8 cellular contexts compared by ENCODE assay signal in genomic region chrX:108439961-108440696, GRCh38. TPM values are rescaled to one million over a fixed set of nuclear protein-coding genes. Genes with fewer than 3 reads are reported as not detected.
DNase-seq lines count a peak whose midpoint lies in the region; FAIRE-seq and TF ChIP-seq lines count a peak whose summit lies in the region.

No MANE protein-coding gene starts in this region.

- DNase-seq in GM03348 (ENCODE audit: low spot score) = peak; percentile 23
- peak in 1 of 2 experiments; percentile 37 for DNase-seq in SJSA1 (ENCODE audit: low read depth in 1 of 2, low spot score in 2 of 2)
- peak; percentile 12 to 48 for DNase-seq in foreskin fibroblast
- DNase-seq in posterior vena cava (ENCODE audit: low spot score) = peak; percentile 68
- DNase-seq in DMS114 treated with DMSO at 0.1 percent for 48 hours (lab: John Stamatoyannopoulos, UW; ENCODE audit: unreplicated experiment) = no peak
- no peak for DNase-seq in RCC 7860 (ENCODE audit: low spot score)
- DNase-seq in DMS79 treated with DMSO at 0.1 percent for 48 hours (lab: John Stamatoyannopoulos, UW) = no peak
- DNase-seq in stimulated activated CD4-positive, alpha-beta T cell treated with anti-CD3 and anti-CD28 coated beads, Interleukin-4, amount 100 ng/mL, for 1 hour = no peak

- H3K4me3 ChIP-seq in SJSA1 (peak overlapping the region; percentile 45), foreskin fibroblast (ENCODE audit: low read depth in 1 of 2, low read length in 2 of 2) (peak overlapping the region; percentile 67 to 74)

- no peak for FAIRE-seq in RCC 7860 (lab: Jason Lieb, UNC)

- no peaks in the 10 kb centered on the region for H3K9me3 ChIP-seq in SJSA1 (replicated peaks)

- intact Hi-C loops in posterior vena cava (cut with DNase I) = no loop called here

- 0 out of 2 replicates have a peak overlapping the region, but pooled peaks have one; percentile 28 for H3K27ac ChIP-seq in SJSA1

- TF ChIP-seq CTCF in foreskin fibroblast (IDR thresholded peaks at IDR 0.05; ENCODE audit: low read depth, low read length) = no peak

- H3K4me1 ChIP-seq in SJSA1 (replicated peaks) = no peaks in the 10 kb centered on the region

- no peaks in the 10 kb centered on the region; the same call in 1 of the 2 replicates for H3K36me3 ChIP-seq in SJSA1

- H3K27me3 ChIP-seq in SJSA1 (replicated peaks) = no peaks in the 10 kb centered on the region

RNA-seq across cellular contexts. Expression of gene COL4A5, which starts 0.5 kb away (rescaled TPM):
- 30.5 and 68.7 TPM in 2 replicates for total RNA-seq in SJSA1 (2014; rRNA removed; shearing (Covaris generic))
- total RNA-seq in posterior vena cava = 10 to 100 TPM; 20.5 to 31.6 TPM

RNA-seq across cellular contexts. Expression of gene COL4A6, which starts 1.9 kb away (rescaled TPM):
- total RNA-seq in SJSA1 (2014; rRNA removed; shearing (Covaris generic)) = under 0.01 TPM in 1 of 2 replicates, not detected in the other
- 1 to 10 TPM; 2.3 to 3.9 TPM for total RNA-seq in posterior vena cava

Comparison
In these comparisons a context has a peak if more than half of its experiments do, and no peak if none do; other contexts are left out.
1. DNase-seq: peak in GM03348 (single experiment), foreskin fibroblast (2 of 2) and posterior vena cava (single experiment); none in DMS114 treated with DMSO at 0.1 percent for 48 hours (single experiment), RCC 7860 (single experiment), DMS79 treated with DMSO at 0.1 percent for 48 hours (single experiment) and stimulated activated CD4-positive, alpha-beta T cell treated with anti-CD3 and anti-CD28 coated beads, Interleukin-4, amount 100 ng/mL, for 1 hour (single experiment).